Comparison of ENCODE assay signal across 1 cellular context in the genomic region with DNA sequence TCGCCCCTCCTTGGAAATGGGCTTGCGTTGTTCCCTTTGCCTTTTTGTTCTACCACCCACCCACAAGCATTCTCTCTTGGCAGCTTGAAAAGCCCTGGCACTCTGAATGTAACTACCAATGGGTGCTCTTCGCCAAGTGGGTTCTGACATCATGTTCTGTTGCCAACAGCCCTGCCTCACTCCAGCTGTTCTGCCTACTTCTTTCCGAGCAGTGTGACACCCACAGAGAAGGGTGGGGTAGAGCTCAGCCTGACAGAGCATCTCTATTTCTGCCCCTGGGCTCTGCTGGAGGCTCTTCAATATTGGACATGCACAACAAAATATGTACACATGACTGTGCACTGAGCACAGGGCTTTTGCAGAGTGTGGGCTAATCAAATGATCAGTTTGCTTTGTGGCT.
TF ChIP-seq lines count a peak whose summit lies in the region.

No MANE protein-coding gene starts in this region.

TF ChIP-seq in endothelial cell of umbilical vein, 7 proteins besides CTCF, POLR2A, EP300 and RAD21:
- TF ChIP-seq FOS (IDR thresholded peaks at IDR 0.05; ENCODE audit: borderline replicate concordance, insufficient read depth, low read length): no peak
- TF ChIP-seq, protein P1, sequence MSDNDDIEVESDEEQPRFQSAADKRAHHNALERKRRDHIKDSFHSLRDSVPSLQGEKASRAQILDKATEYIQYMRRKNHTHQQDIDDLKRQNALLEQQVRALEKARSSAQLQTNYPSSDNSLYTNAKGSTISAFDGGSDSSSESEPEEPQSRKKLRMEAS (IDR thresholded peaks at IDR 0.05; ENCODE audit: insufficient read depth, insufficient read length): no peak
- no peak for TF ChIP-seq JUN (IDR thresholded peaks at IDR 0.05; ENCODE audit: borderline replicate concordance, insufficient read depth, insufficient read length, low read depth)
- TF ChIP-seq POLR2AphosphoS5 (IDR thresholded peaks at IDR 0.05; ENCODE audit: insufficient read depth, low read depth, low read length): no peak
- no peak for TF ChIP-seq GATA2 (IDR thresholded peaks at IDR 0.05; ENCODE audit: insufficient read depth, insufficient read length, low read depth, low read length)
- no peak for TF ChIP-seq MYC (IDR thresholded peaks at IDR 0.05; ENCODE audit: low read depth, low read length)
- TF ChIP-seq EZH2 (IDR thresholded peaks at IDR 0.05; ENCODE audit: borderline replicate concordance, low read depth, low read length, severe bottlenecking): no peak
TF ChIP-seq in endothelial cell of umbilical vein: peak in this region for 0.
